ENCODE assay signal across 8 cellular contexts in the genomic region with DNA sequence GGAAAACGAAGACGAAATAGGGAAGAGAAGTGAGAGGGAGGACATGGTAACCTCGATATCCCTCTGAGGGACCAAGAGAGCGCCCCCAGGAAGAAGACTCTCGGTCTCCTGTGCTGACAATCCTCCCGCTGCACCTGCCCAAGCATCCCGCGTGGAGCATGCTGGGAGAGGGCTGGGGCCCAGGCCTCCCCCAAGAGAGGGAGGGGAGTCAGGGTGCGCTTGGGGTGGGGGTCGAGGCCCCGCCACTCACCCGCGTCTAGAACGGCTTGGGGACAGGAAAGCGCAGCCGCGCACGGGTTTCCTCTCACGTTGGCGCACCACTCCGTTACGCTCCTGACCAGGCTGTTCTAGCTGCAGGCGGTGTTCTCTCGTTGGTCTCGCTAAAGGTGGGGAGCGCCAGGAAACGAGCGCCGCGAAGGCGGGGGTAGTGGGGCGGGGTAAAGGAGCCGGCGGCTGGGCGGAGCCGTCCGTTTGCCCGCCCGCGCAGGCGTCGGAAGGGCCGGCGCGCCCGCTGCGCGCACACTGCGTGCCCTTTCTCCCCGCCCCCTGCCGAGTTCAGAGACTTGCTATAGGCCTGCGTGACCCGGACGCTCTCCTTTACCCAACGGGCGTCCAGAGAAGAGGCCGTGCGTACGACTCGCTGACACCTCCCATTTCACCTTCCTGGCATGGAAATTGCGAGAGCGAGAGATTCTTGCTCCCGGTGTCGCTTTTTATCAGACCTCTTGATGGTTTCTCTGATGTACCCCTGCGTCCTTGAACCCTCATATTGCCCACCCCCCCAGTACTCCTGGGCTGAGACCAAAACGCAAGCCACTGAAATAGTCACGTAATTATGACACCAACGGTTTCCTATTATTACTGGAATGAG. TPM values are rescaled to one million over a fixed set of nuclear protein-coding genes. Genes with fewer than 3 reads are reported as not detected.
A peak's percentile ranks its signal among the peaks of the same experiment; 100 is the strongest.
DNase-seq lines count a peak whose midpoint lies in the region; ATAC-seq and TF ChIP-seq lines count a peak whose summit lies in the region.

A gene (minus strand): TSS at position 388 of the 871 bp plus-strand sequence. CDS start 2,888 bp downstream, outside the sequence.

- DNase-seq in CMK (ENCODE audit: low read depth) (peak; percentile 75), GM20000 (ENCODE audit: low spot score) (peak; percentile 82), HT-29 (ENCODE audit: low spot score) (peak; percentile 93), NOMO-1 (lab: John Stamatoyannopoulos, UW; ENCODE audit: unreplicated experiment in 2 of 2) (peak; percentile 88 to 89), memory B cell (ENCODE audit: low spot score in 2 of 2) (peak; percentile 75 to 89)
- peak; percentile 82 to 83 for DNase-seq in activated CD8-positive, alpha-beta memory T cell treated with anti-CD3 and anti-CD28 coated beads for 4 hours (ENCODE audit: low read depth in 2 of 2)
- DNase-seq in effector memory CD8-positive, alpha-beta T cell: peak; percentile 88 to 89 (median 89)
- peak; percentile 77 for DNase-seq in stimulated activated CD8-positive, alpha-beta memory T cell treated with anti-CD3 and anti-CD28 coated beads, Interleukin-12 subunit alpha, Interleukin-12 subunit beta, amount 100 ng/mL, for 24 hours (ENCODE audit: extremely low read depth)

- ATAC-seq in effector memory CD8-positive, alpha-beta T cell (replicated peaks): peak; percentile 90
- ATAC-seq in memory B cell (ENCODE audit: low read depth): peak; percentile 88

- H3K36me3 Mint-ChIP-seq in effector memory CD8-positive, alpha-beta T cell (ENCODE audit: insufficient read depth): peaks cover 5% of the 10 kb centered on the region
- H3K36me3 Mint-ChIP-seq in memory B cell: no peaks in the 10 kb centered on the region

- H3K4me3 Mint-ChIP-seq in effector memory CD8-positive, alpha-beta T cell: peak within 1 kb of the TSS; percentile 76 to 88
- peak within 1 kb of the TSS; percentile 93 for H3K4me3 Mint-ChIP-seq in memory B cell

- H3K9me3 Mint-ChIP-seq in effector memory CD8-positive, alpha-beta T cell: no peaks in the 10 kb centered on the region
- H3K9me3 Mint-ChIP-seq in memory B cell: no peaks in the 10 kb centered on the region

- peak within 1 kb of the TSS; percentile 94 to 97 for H3K27ac Mint-ChIP-seq in effector memory CD8-positive, alpha-beta T cell
- peak within 1 kb of the TSS; percentile 98 for H3K27ac Mint-ChIP-seq in memory B cell

- H3K27me3 Mint-ChIP-seq in effector memory CD8-positive, alpha-beta T cell: no peaks in the 10 kb centered on the region
- H3K27me3 Mint-ChIP-seq in memory B cell: no peaks in the 10 kb centered on the region

- peaks cover 3 to 7% of the 10 kb centered on the region in 2 donors for H3K4me1 Mint-ChIP-seq in effector memory CD8-positive, alpha-beta T cell (ENCODE audit: low read depth in 2 of 2)
- H3K4me1 Mint-ChIP-seq in memory B cell: peaks cover 3% of the 10 kb centered on the region

- no peak for TF ChIP-seq CTCF in GM20000 (IDR thresholded peaks at IDR 0.05; ENCODE audit: extremely low read depth, missing control alignments)

RNA-seq across cellular contexts. Expression of the gene that starts here (rescaled TPM):
- 17.7 and 18.6 TPM in 2 replicates for total RNA-seq in HT-29 (2014; rRNA removed; shearing (Covaris generic))

Comparison
In these comparisons a context has a peak if more than half of its experiments do, and no peak if none do; other contexts are left out.
1. Peak in every context shown above with its lines: DNase-seq and ATAC-seq.